ENCODE assay signal across 26 cellular contexts in the genomic region with DNA sequence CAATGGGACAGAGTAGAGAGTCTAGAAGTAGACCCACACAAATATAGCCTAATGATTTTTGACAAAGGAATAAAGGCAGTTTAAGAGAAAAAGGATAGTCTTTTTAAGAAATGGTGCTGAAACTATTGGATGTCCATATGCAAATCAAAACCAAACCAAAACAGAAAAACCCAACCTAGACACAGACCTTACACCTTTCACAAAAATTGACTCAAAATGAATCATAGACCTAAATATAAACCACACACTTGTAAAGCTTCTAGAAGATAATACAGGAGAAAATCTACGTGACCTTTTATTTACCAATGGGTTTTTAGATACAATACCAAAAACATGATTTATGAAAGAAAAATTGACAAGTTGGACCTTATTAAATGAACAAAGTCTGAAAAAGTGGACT.
DNase-seq lines count a peak whose midpoint lies in the region; ATAC-seq, FAIRE-seq and TF ChIP-seq lines count a peak whose summit lies in the region.
"Had no signal": no experiment of that assay in that cellular context is flagged by ENCODE, and none has a peak within 500 bp of the region (broad histone marks: within the 10 kb centered on the region; RNA-seq: fewer than 3 reads in every experiment).

No MANE protein-coding gene starts in this region.

- no peaks in the 10 kb centered on the region for H3K9me3 ChIP-seq in upper lobe of left lung
- H3K9me3 ChIP-seq: A549, Caco-2 had no signal

- no peak overlapping the region for H3K27ac Mint-ChIP-seq in WTC11
- H3K27ac Mint-ChIP-seq: CD4-positive, alpha-beta T cell had no signal

- no peaks in the 10 kb centered on the region for H3K36me3 ChIP-seq in bronchial epithelial cell (ENCODE audit: control insufficient read depth, insufficient read depth, low read length)
- no peaks in the 10 kb centered on the region for H3K36me3 ChIP-seq in upper lobe of left lung

- H3K4me3 ChIP-seq in bronchial epithelial cell (ENCODE audit: low read depth, low read length) (no peak overlapping the region), upper lobe of left lung (no peak overlapping the region)
- H3K4me3 ChIP-seq: A549 had no signal

- H3K4me3 Mint-ChIP-seq in WTC11 = no peak overlapping the region
- H3K4me3 Mint-ChIP-seq: CD4-positive, alpha-beta T cell had no signal

- H3K27me3 ChIP-seq in bronchial epithelial cell (ENCODE audit: control insufficient read depth, insufficient read depth, low read length) (no peaks in the 10 kb centered on the region), upper lobe of left lung (no peaks in the 10 kb centered on the region)

- POLR2A ChIA-PET in WTC11 (lab: Charles Lee) = no interaction called here

- no peak overlapping the region for H3K27ac ChIP-seq in upper lobe of left lung
- H3K27ac ChIP-seq: A549 had no signal

- no peak for TF ChIP-seq EP300 in upper lobe of left lung (IDR thresholded peaks at IDR 0.05)

- no peak for TF ChIP-seq CTCF in bronchial epithelial cell (IDR thresholded peaks at IDR 0.05; ENCODE audit: insufficient read depth, low read length, severe bottlenecking)
- no peak for TF ChIP-seq CTCF in upper lobe of left lung (IDR thresholded peaks at IDR 0.05)
- TF ChIP-seq CTCF in WTC11 (IDR thresholded peaks at IDR 0.05) = no peak

- no peaks in the 10 kb centered on the region for H3K9me3 Mint-ChIP-seq in WTC11
- H3K9me3 Mint-ChIP-seq: CD4-positive, alpha-beta T cell had no signal

- TF ChIP-seq POLR2A in upper lobe of left lung (IDR thresholded peaks at IDR 0.05) = no peak

- no peaks in the 10 kb centered on the region for H3K4me1 ChIP-seq in upper lobe of left lung
- H3K4me1 ChIP-seq: A549, Caco-2 had no signal

- ATAC-seq in GM21367 (IDR thresholded peaks at IDR 0.05; ENCODE audit: unreplicated experiment) = peak; percentile 64
- ATAC-seq in HG02938 (IDR thresholded peaks at IDR 0.05; ENCODE audit: unreplicated experiment) = peak; percentile 76
- ATAC-seq in upper lobe of left lung (ENCODE audit: low FRiP score in 2 of 2) = no peak
- no peak for ATAC-seq in WTC11
- ATAC-seq: A549, HCT116, PC-3, SK-N-SH treated with all-trans-retinoic acid at 6 μM for 48 hours had no signal

- H3K27me3 Mint-ChIP-seq in WTC11 (ENCODE audit: low read depth) = no peaks in the 10 kb centered on the region

- 77 to 83% methylated on average over 1 of the region's 1 CpG for WGBS in upper lobe of left lung, 2 donors

- peaks cover under 1% of the 10 kb centered on the region; the same call in 1 of the 2 replicates for H3K4me1 Mint-ChIP-seq in WTC11

- CTCF ChIA-PET in WTC11 (lab: Charles Lee) = no interaction called here

- no peaks in the 10 kb centered on the region for H3K36me3 Mint-ChIP-seq in WTC11

- FAIRE-seq in GM18507 (lab: Jason Lieb, UNC) = peak; percentile 31
- FAIRE-seq in bronchial epithelial cell (lab: Jason Lieb, UNC) = no peak
- FAIRE-seq: A549, GM19239, HTR-8/SVneo had no signal

- no peak for DNase-seq in GM18507 (ENCODE audit: extremely low spot score, insufficient read length, low read depth)
- peak; percentile 46 for DNase-seq in bronchial epithelial cell (ENCODE audit: low read depth)
- DNase-seq in GDM1 (lab: John Stamatoyannopoulos, UW) = no peak
- DNase-seq in upper lobe of left lung = no peak
- DNase-seq in WTC11 (ENCODE audit: low spot score) = no peak
- DNase-seq: Caco-2; CD4-positive, alpha-beta T cell; DMS153; GF-D8; GOT3; IMR-90; NCI-H1417 treated with DMSO at 0.1 percent for 48 hours; NCI-H1930; NCI-H226; NCI-H524 treated with DMSO at 0.1 percent for 48 hours; PC-3; RPMI8226; SIG-M5; T-helper 1 cell had no signal

TF ChIP-seq in WTC11, 78 proteins besides CTCF, POLR2A, EP300 and RAD21:
- TF ChIP-seq ZNF138 (CRISPR knock-in tag; conservative IDR thresholded peaks at IDR 0.05) (no peak), IRF2 (CRISPR knock-in tag; IDR thresholded peaks at IDR 0.05; ENCODE audit: borderline replicate concordance, low read depth) (no peak), MYBL2 (CRISPR knock-in tag; IDR thresholded peaks at IDR 0.05) (no peak), NR3C1 (CRISPR knock-in tag; conservative IDR thresholded peaks at IDR 0.05; ENCODE audit: low read depth) (no peak), TEAD1 (CRISPR knock-in tag; IDR thresholded peaks at IDR 0.05) (no peak), GABPB1 (CRISPR knock-in tag; IDR thresholded peaks at IDR 0.05) (no peak), FOXK1 (CRISPR knock-in tag; IDR thresholded peaks at IDR 0.05) (no peak), RORB (CRISPR knock-in tag; IDR thresholded peaks at IDR 0.05) (no peak), JUN (CRISPR knock-in tag; IDR thresholded peaks at IDR 0.05) (no peak), ATF1 (CRISPR knock-in tag; IDR thresholded peaks at IDR 0.05) (no peak), FOXJ3 (CRISPR knock-in tag; IDR thresholded peaks at IDR 0.05; ENCODE audit: borderline replicate concordance) (no peak)
- TF ChIP-seq, protein P1, sequence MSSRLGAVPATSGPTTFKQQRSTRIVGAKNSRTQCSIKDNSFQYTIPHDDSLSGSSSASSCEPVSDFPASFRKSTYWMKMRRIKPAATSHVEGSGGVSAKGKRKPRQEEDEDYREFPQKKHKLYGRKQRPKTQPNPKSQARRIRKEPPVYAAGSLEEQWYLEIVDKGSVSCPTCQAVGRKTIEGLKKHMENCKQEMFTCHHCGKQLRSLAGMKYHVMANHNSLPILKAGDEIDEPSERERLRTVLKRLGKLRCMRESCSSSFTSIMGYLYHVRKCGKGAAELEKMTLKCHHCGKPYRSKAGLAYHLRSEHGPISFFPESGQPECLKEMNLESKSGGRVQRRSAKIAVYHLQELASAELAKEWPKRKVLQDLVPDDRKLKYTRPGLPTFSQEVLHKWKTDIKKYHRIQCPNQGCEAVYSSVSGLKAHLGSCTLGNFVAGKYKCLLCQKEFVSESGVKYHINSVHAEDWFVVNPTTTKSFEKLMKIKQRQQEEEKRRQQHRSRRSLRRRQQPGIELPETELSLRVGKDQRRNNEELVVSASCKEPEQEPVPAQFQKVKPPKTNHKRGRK (CRISPR knock-in tag; IDR thresholded peaks at IDR 0.05; ENCODE audit: borderline replicate concordance) = no peak
- TF ChIP-seq, protein P2, sequence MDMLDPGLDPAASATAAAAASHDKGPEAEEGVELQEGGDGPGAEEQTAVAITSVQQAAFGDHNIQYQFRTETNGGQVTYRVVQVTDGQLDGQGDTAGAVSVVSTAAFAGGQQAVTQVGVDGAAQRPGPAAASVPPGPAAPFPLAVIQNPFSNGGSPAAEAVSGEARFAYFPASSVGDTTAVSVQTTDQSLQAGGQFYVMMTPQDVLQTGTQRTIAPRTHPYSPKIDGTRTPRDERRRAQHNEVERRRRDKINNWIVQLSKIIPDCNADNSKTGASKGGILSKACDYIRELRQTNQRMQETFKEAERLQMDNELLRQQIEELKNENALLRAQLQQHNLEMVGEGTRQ (CRISPR knock-in tag; IDR thresholded peaks at IDR 0.05) = no peak

Comparison
In these comparisons a context has a peak if more than half of its experiments do, and no peak if none do; other contexts are left out.
1. ATAC-seq: peak in GM21367 (single experiment) and HG02938 (single experiment); none in upper lobe of left lung (0 of 2) and WTC11 (single experiment).